In genomic region chr17:78179372-78179771, GRCh38 we compare ENCODE assay signal across 1 cellular context.
TF ChIP-seq lines count a peak whose summit lies in the region.

No MANE protein-coding gene starts in this region.

TF ChIP-seq in SK-N-SH treated with all-trans-retinoic acid at 6 μM for 48 hours, 23 proteins besides CTCF, POLR2A, EP300 and RAD21:
- TF ChIP-seq GLIS3 (CRISPR knock-in tag; IDR thresholded peaks at IDR 0.05) (no peak), ISL1 (CRISPR knock-in tag; IDR thresholded peaks at IDR 0.05) (no peak), BACH2 (CRISPR knock-in tag; IDR thresholded peaks at IDR 0.05; ENCODE audit: borderline replicate concordance) (no peak), ZFP30 (CRISPR knock-in tag; IDR thresholded peaks at IDR 0.05) (no peak), CREB5 (CRISPR knock-in tag; IDR thresholded peaks at IDR 0.05; ENCODE audit: low read depth) (no peak), ESRRG (CRISPR knock-in tag; IDR thresholded peaks at IDR 0.05) (no peak), PPARA (CRISPR knock-in tag; IDR thresholded peaks at IDR 0.05; ENCODE audit: borderline replicate concordance) (no peak), POU6F1 (CRISPR knock-in tag; IDR thresholded peaks at IDR 0.05; ENCODE audit: borderline replicate concordance, low read depth) (no peak), TSHZ2 (CRISPR knock-in tag; IDR thresholded peaks at IDR 0.05) (no peak), PATZ1 (CRISPR knock-in tag; IDR thresholded peaks at IDR 0.05; ENCODE audit: borderline replicate concordance) (no peak)
